Comparison of ENCODE assay signal across 10 cellular contexts in genomic region chr16:87912691-87913090, GRCh38. TPM values are rescaled to one million over a fixed set of nuclear protein-coding genes. Genes with fewer than 3 reads are reported as not detected.
"Had no signal": no experiment of that assay in that cellular context is flagged by ENCODE, and none has a peak within 500 bp of the region (broad histone marks: within the 10 kb centered on the region; RNA-seq: fewer than 3 reads in every experiment).

No MANE protein-coding gene starts in this region.

RNA-seq across cellular contexts. Expression of gene CA5A, which starts 23.6 kb away (rescaled TPM):
- total RNA-seq: activated CD4-positive, alpha-beta T cell treated with anti-CD3 and anti-CD28 coated beads, Interleukin-2, amount 10 ng/mL, durations not matched to agents 24 days and 14 days; activated CD8-positive, alpha-beta memory T cell treated with anti-CD3 and anti-CD28 coated beads for 36 hours; activated naive CD4-positive, alpha-beta T cell treated with anti-CD3 and anti-CD28 coated beads for 36 hours; activated naive CD8-positive, alpha-beta T cell treated with anti-CD3 and anti-CD28 coated beads for 36 hours; activated T-helper 17 cell treated with anti-CD3 and anti-CD28 coated beads, Interleukin-2, amount 50 U/mL, for 72 hours; breast epithelium; cerebellum; SK-MEL-5; WTC11 had no signal
- polyA plus RNA-seq: adrenal gland had no signal
